Comparison of ENCODE assay signal across 1 cellular context in genomic region chr11:66107600-66108151, GRCh38.
TF ChIP-seq lines count a peak whose summit lies in the region.

No MANE protein-coding gene starts in this region.

TF ChIP-seq in GM12891, 5 proteins besides CTCF, POLR2A, EP300 and RAD21:
- no peak for TF ChIP-seq TAF1 (IDR thresholded peaks at IDR 0.05; ENCODE audit: low read depth, low read length)
- no peak for TF ChIP-seq POLR2AphosphoS5 (IDR thresholded peaks at IDR 0.05; ENCODE audit: low read depth, low read length)
- no peak for TF ChIP-seq POU2F2 (IDR thresholded peaks at IDR 0.05; ENCODE audit: low read depth, low read length)
- no peak for TF ChIP-seq PAX5 (IDR thresholded peaks at IDR 0.05; ENCODE audit: insufficient read depth, low read length, severe bottlenecking)
- no peak for TF ChIP-seq SPI1 (IDR thresholded peaks at IDR 0.05; ENCODE audit: low read depth, low read length)
TF ChIP-seq in GM12891: peak in this region for 0.
